ENCODE assay signal across 7 cellular contexts in genomic region chrX:86935988-86936387, GRCh38.
"Had no signal": no experiment of that assay in that cellular context is flagged by ENCODE, and none has a peak within 500 bp of the region (broad histone marks: within the 10 kb centered on the region; RNA-seq: fewer than 3 reads in every experiment).

No MANE protein-coding gene starts in this region.

- DNase-seq: H9, HCEC 1CT, KBM-7 had no signal

- H3K27ac ChIP-seq: HL-60 had no signal

- ATAC-seq: GM23338 had no signal

- H3K4me3 ChIP-seq: GM23338 had no signal

- H3K4me2 ChIP-seq: GM23338 had no signal

- H2AFZ ChIP-seq: GM23338 had no signal

- FAIRE-seq: H1, H54 had no signal
